Comparison of ENCODE assay signal across 22 cellular contexts in genomic region chr18:6626457-6626856, GRCh38.
A peak's percentile ranks its signal among the peaks of the same experiment; 100 is the strongest.
DNase-seq lines count a peak whose midpoint lies in the region; ATAC-seq, FAIRE-seq and TF ChIP-seq lines count a peak whose summit lies in the region.
"Had no signal": no experiment of that assay in that cellular context is flagged by ENCODE, and none has a peak within 500 bp of the region (broad histone marks: within the 10 kb centered on the region; RNA-seq: fewer than 3 reads in every experiment).

No MANE protein-coding gene starts in this region.

- ATAC-seq in HG03095 (IDR thresholded peaks at IDR 0.05; ENCODE audit: unreplicated experiment) (no peak), HG03520 (IDR thresholded peaks at IDR 0.05; ENCODE audit: unreplicated experiment) (no peak)
- ATAC-seq: HepG2, K562 had no signal

- H3K4me1 Mint-ChIP-seq in nephron, result peaks cover 72% of the 10 kb centered on the region
- peaks cover 33% of the 10 kb centered on the region for H3K4me1 Mint-ChIP-seq in MCF 10A (ENCODE audit: insufficient read depth, unreplicated experiment)
- H3K4me1 Mint-ChIP-seq: B cell, CD14-positive monocyte had no signal

- H3K27ac ChIP-seq in VCaP, result peak overlapping the region; percentile 7; the same call in 1 of the 2 replicates
- H3K27ac ChIP-seq: HL-60, RWPE1 had no signal

- H3K9me3 Mint-ChIP-seq in nephron, result no peaks in the 10 kb centered on the region
- H3K9me3 Mint-ChIP-seq in MCF 10A (ENCODE audit: unreplicated experiment), result no peaks in the 10 kb centered on the region

- peak; percentile 40 for FAIRE-seq in urothelium cell line (lab: Jason Lieb, UNC)
- FAIRE-seq: A204.1, HepG2, K562 had no signal

- DNase-seq in fibroblast of the aortic adventitia (ENCODE audit: low read depth) (peak; percentile 2), urothelium cell line (ENCODE audit: low spot score) (no peak), MCF 10A (ENCODE audit: unreplicated experiment) (no peak)
- DNase-seq: H7, NCI-H1092, NCI-H1436, NCI-H187 treated with DMSO at 0.1 percent for 48 hours, NCI-H2107, NCI-H748 treated with DMSO at 0.1 percent for 48 hours, SIG-M5, SK-N-SH had no signal

- H3K36me3 Mint-ChIP-seq in nephron (ENCODE audit: low read depth) (no peaks in the 10 kb centered on the region), MCF 10A (ENCODE audit: insufficient read depth, unreplicated experiment) (no peaks in the 10 kb centered on the region)
- H3K36me3 Mint-ChIP-seq: CD14-positive monocyte had no signal

- no TSS peak for BruUV-seq in MCF 10A (replicated peaks; lab: Mats Ljungman, UMichigan)

- POLR2A ChIA-PET in MCF 10A (lab: Yijun Ruan, JAX), result no interaction called here

- H3K27me3 Mint-ChIP-seq in nephron (ENCODE audit: low read depth), result no peaks in the 10 kb centered on the region
- no peaks in the 10 kb centered on the region for H3K27me3 Mint-ChIP-seq in MCF 10A (ENCODE audit: insufficient read depth, unreplicated experiment)
- H3K27me3 Mint-ChIP-seq: B cell had no signal

- peak overlapping the region; percentile 85 to 98 (median 92) for H3K27ac Mint-ChIP-seq in nephron
- H3K27ac Mint-ChIP-seq in MCF 10A (ENCODE audit: low read depth, unreplicated experiment), result no peak overlapping the region
- H3K27ac Mint-ChIP-seq: B cell had no signal

- H3K4me3 ChIP-seq in fibroblast of the aortic adventitia (ENCODE audit: low read depth, low read length), result no peak overlapping the region
- H3K4me3 ChIP-seq: K562 had no signal

- intact Hi-C loops in MCF 10A (cut with micrococcal nuclease), result loop anchor here (5.0 kb wide), 1 partner anchor 121 kb away; no protein-coding TSS in a partner anchor

- no peak for TF ChIP-seq CTCF in VCaP (conservative IDR thresholded peaks at IDR 0.05)
- TF ChIP-seq CTCF in fibroblast of the aortic adventitia (IDR thresholded peaks at IDR 0.05; ENCODE audit: insufficient read depth, low read length), result no peak
- TF ChIP-seq CTCF in nephron (IDR thresholded peaks at IDR 0.05; ENCODE audit: unreplicated experiment in 3 of 3), result no peak
- no peak for TF ChIP-seq CTCF in MCF 10A (IDR thresholded peaks at IDR 0.05; ENCODE audit: unreplicated experiment)

- H3K4me3 Mint-ChIP-seq in nephron, result no peak overlapping the region
- H3K4me3 Mint-ChIP-seq in MCF 10A (ENCODE audit: unreplicated experiment), result no peak overlapping the region
- H3K4me3 Mint-ChIP-seq: B cell, CD14-positive monocyte had no signal

- CTCF ChIA-PET in MCF 10A (lab: Yijun Ruan, JAX), result no interaction called here
